ENCODE assay signal across 11 cellular contexts in genomic region chr11:2338760-2339159, GRCh38. TPM values are rescaled to one million over a fixed set of nuclear protein-coding genes. Genes with fewer than 3 reads are reported as not detected.
DNase-seq lines count a peak whose midpoint lies in the region; ATAC-seq, FAIRE-seq and TF ChIP-seq lines count a peak whose summit lies in the region.
"Not testable (repeated sequence)": the region's sequence is repeated elsewhere in the genome, so short reads cannot be mapped to it uniquely, and the experiment has no call there.
"Had no signal": no experiment of that assay in that cellular context is flagged by ENCODE, and none has a peak within 500 bp of the region (broad histone marks: within the 10 kb centered on the region; RNA-seq: fewer than 3 reads in every experiment).

No MANE protein-coding gene starts in this region.

- not testable (repeated sequence) for H3K27me3 ChIP-seq in GM23338 (ENCODE audit: insufficient read depth); Karpas-422 (ENCODE audit: low read length); small intestine (ENCODE audit: control insufficient read depth in 2 of 2, insufficient read depth in 2 of 2, low read length in 2 of 2)
- peaks cover 22 to 42% of the 10 kb centered on the region in 2 experiments for H3K27me3 ChIP-seq in K562 (ENCODE audit: control insufficient read depth in 2 of 2, insufficient read depth in 2 of 2, low read length in 2 of 2)

- H3K4me1 Mint-ChIP-seq in GM23338 (peaks cover 17% of the 10 kb centered on the region), WTC11 (peaks cover 17% of the 10 kb centered on the region), endothelial cell (ENCODE audit: unreplicated experiment) (peaks cover 23% of the 10 kb centered on the region)
- H3K4me1 Mint-ChIP-seq in memory B cell, result not testable (repeated sequence)

- H3K9me2 ChIP-seq in GM23338 (ENCODE audit: insufficient read depth); Karpas-422 (replicated peaks; ENCODE audit: insufficient read depth, low read length): not testable (repeated sequence)

- not testable (repeated sequence) for H3K79me2 ChIP-seq in GM23338 (replicated peaks; ENCODE audit: insufficient read depth); Karpas-422 (ENCODE audit: low read length); K562 (ENCODE audit: control insufficient read depth, insufficient read depth, low read length)

- TF ChIP-seq CTCF in GM23338 (conservative IDR thresholded peaks at IDR 0.05; ENCODE audit: low read depth in 2 of 2) (0 out of 4 replicates have a peak, but pooled peaks of 1 of the 2 experiments have one; percentile 5), K562 (IDR thresholded peaks at IDR 0.05 in 2 of 3, conservative IDR thresholded peaks at IDR 0.05 in 1 of 3; ENCODE audit: insufficient read depth in 2 of 3, low read depth in 1 of 3, low read length in 3 of 3) (peak; percentile 3 to 18 (median 13); a peak in 1 of 6 replicates)
- TF ChIP-seq CTCF in WTC11 (IDR thresholded peaks at IDR 0.05); endothelial cell (IDR thresholded peaks at IDR 0.05; ENCODE audit: unreplicated experiment): not testable (repeated sequence)

- not testable (repeated sequence) for H3K36me3 ChIP-seq in GM23338 (ENCODE audit: insufficient read depth); Karpas-422 (ENCODE audit: insufficient read depth, low read length); K562 (ENCODE audit: control insufficient read depth, insufficient read depth, low read length); small intestine (ENCODE audit: control insufficient read depth in 2 of 2, insufficient read depth in 2 of 2, low read length in 2 of 2)

- not testable (repeated sequence) for H3K9me3 Mint-ChIP-seq in GM23338; endothelial cell (ENCODE audit: unreplicated experiment); memory B cell
- H3K9me3 Mint-ChIP-seq in WTC11, result peaks cover 17% of the 10 kb centered on the region

- not testable (repeated sequence) for H3K36me3 Mint-ChIP-seq in GM23338 (ENCODE audit: low read depth); WTC11; endothelial cell (ENCODE audit: low read depth, unreplicated experiment); memory B cell

- TF ChIP-seq POLR2A in K562 (conservative IDR thresholded peaks at IDR 0.05), result not testable (repeated sequence)

- not testable (repeated sequence) for BruUV-seq in K562 (replicated peaks; lab: Mats Ljungman, UMichigan)

- not testable (repeated sequence) for H3K9me3 ChIP-seq in Karpas-422 (ENCODE audit: low read length); K562 (replicated peaks; ENCODE audit: control insufficient read depth, insufficient read depth, low read depth, low read length); small intestine (ENCODE audit: control insufficient read depth, low read depth)

- DNase-seq in ELR (ENCODE audit: low read depth), result peak; percentile 11
- peak; percentile 37 for DNase-seq in GM23338 (ENCODE audit: low spot score)
- peak; percentile 56 for DNase-seq in Karpas-422
- not testable (repeated sequence) for DNase-seq in WTC11 (ENCODE audit: low spot score); endothelial cell (ENCODE audit: low spot score)
- peak in 1 of 4 experiments; percentile 16 for DNase-seq in K562 (ENCODE audit: extremely low read depth in 1 of 4, low spot score in 3 of 4)
- DNase-seq in memory B cell (ENCODE audit: low spot score in 2 of 2), result peak in 1 of 2 donors; percentile 23
- DNase-seq in small intestine, result peak; percentile 4

- H3K4me2 ChIP-seq in GM23338; Karpas-422 (ENCODE audit: low read depth, low read length, poor library complexity, severe bottlenecking); K562 (ENCODE audit: insufficient read depth, low read length): not testable (repeated sequence)

- not testable (repeated sequence) for TF ChIP-seq RAD21 in K562 (CRISPR knock-in tag; conservative IDR thresholded peaks at IDR 0.05 in 1 of 2, IDR thresholded peaks at IDR 0.05 in 1 of 2)

- H3K4me3 Mint-ChIP-seq in GM23338; WTC11; endothelial cell (ENCODE audit: unreplicated experiment); memory B cell: not testable (repeated sequence)

- H3F3A ChIP-seq in GM23338 (replicated peaks; ENCODE audit: low read depth), result not testable (repeated sequence)

- peak overlapping the region; percentile 22 for H3K27ac Mint-ChIP-seq in GM23338
- 0 out of 2 replicates have a peak overlapping the region, but pooled peaks have one; percentile 1 for H3K27ac Mint-ChIP-seq in WTC11
- H3K27ac Mint-ChIP-seq in endothelial cell (ENCODE audit: unreplicated experiment), result peak overlapping the region; percentile 62
- H3K27ac Mint-ChIP-seq in memory B cell, result not testable (repeated sequence)

- ATAC-seq in GM23338, WTC11: not testable (repeated sequence)
- ATAC-seq in K562 (peak; percentile 56; the same call in 1 of the 3 replicates), memory B cell (ENCODE audit: low read depth) (peak; percentile 55)

- TF ChIP-seq EP300 in K562 (IDR thresholded peaks at IDR 0.05; ENCODE audit: low read length), result not testable (repeated sequence)

- not testable (repeated sequence) for H2AFZ ChIP-seq in GM23338; Karpas-422 (ENCODE audit: low read length); K562 (ENCODE audit: low read depth, low read length)

- not testable (repeated sequence) for H3K9ac ChIP-seq in Karpas-422 (ENCODE audit: low read length); K562 (ENCODE audit: insufficient read depth in 1 of 2, low read depth in 2 of 2, low read length in 2 of 2)

- not testable (repeated sequence) for H3K4me3 ChIP-seq in GM23338; Karpas-422 (ENCODE audit: low read length); K562; small intestine (ENCODE audit: low read depth in 1 of 2, low read length in 2 of 2)

- 13% methylated on average over 8 of the region's 8 CpGs for WGBS in K562 (ENCODE audit: insufficient coverage, low coverage, missing lambda C conversion rate)
- WGBS in small intestine, 3 donors, result 53 to 74% (median 64%) methylated on average over 8 of the region's 8 CpGs

- H4K20me1 ChIP-seq in GM23338 (replicated peaks; ENCODE audit: insufficient read depth); Karpas-422 (ENCODE audit: insufficient read depth, low read depth, low read length); K562 (replicated peaks; ENCODE audit: control insufficient read depth, insufficient read depth, low read length): not testable (repeated sequence)

- not testable (repeated sequence) for H3K9me1 ChIP-seq in K562 (ENCODE audit: control insufficient read depth, insufficient read depth, low read length)

- peaks cover 12% of the 10 kb centered on the region; the same call in 1 of the 2 replicates for H3K4me1 ChIP-seq in GM23338 (ENCODE audit: insufficient read depth)
- not testable (repeated sequence) for H3K4me1 ChIP-seq in Karpas-422 (ENCODE audit: low read length); K562 (replicated peaks in 1 of 2; ENCODE audit: control insufficient read depth in 2 of 2, insufficient read depth in 2 of 2, low read length in 2 of 2); small intestine (ENCODE audit: control insufficient read depth in 2 of 2, insufficient read depth in 1 of 2, low read depth in 1 of 2, low read length in 1 of 2)

- in situ Hi-C loops in K562 (cut with MboI), result not testable (repeated sequence)

- POLR2A ChIA-PET in WTC11 (lab: Charles Lee); K562 (lab: Yijun Ruan, JAX): not testable (repeated sequence)

- H3K27me3 Mint-ChIP-seq in GM23338 (ENCODE audit: insufficient read depth, low read depth, poor library complexity); endothelial cell (ENCODE audit: unreplicated experiment); memory B cell: not testable (repeated sequence)
- peaks cover 45% of the 10 kb centered on the region for H3K27me3 Mint-ChIP-seq in WTC11 (ENCODE audit: low read depth)

- CTCF ChIA-PET in WTC11 (lab: Charles Lee), result not testable (repeated sequence)
- CTCF ChIA-PET in K562 (lab: Yijun Ruan, JAX; ENCODE audit: low intra/inter-chr PET ratio), result interaction anchor here (0.7 kb wide), 1 partner anchor 13 kb away, joined by 3 read pairs; no protein-coding TSS in a partner anchor

- intact Hi-C loops in K562 (cut with micrococcal nuclease), result not testable (repeated sequence)

- 0 out of 2 replicates have a peak overlapping the region, but pooled peaks have one; percentile 42 for H3K27ac ChIP-seq in GM23338 (ENCODE audit: low read depth)
- H3K27ac ChIP-seq in Karpas-422 (ENCODE audit: low read length); K562 (ENCODE audit: extremely low read depth, low read depth, low read length); small intestine (ENCODE audit: low read depth in 1 of 2, low read length in 1 of 2): not testable (repeated sequence)

- peak; percentile 52 for FAIRE-seq in K562 (lab: Jason Lieb, UNC)
- not testable (repeated sequence) for FAIRE-seq in small intestine (lab: Jason Lieb, UNC)

RNA-seq across cellular contexts. Expression of gene TSPAN32, which starts 36.9 kb away (rescaled TPM):
- not detected in 2 replicates for total RNA-seq in GM23338 (2014; rRNA removed; shearing (Covaris generic))
- polyA plus RNA-seq in GM23338 (2016; fragmentation: Nextera tagmentation; extraction: Ambion mirVana), result not detected in 2 replicates
- total RNA-seq in Karpas-422 (2014; rRNA removed; shearing (Covaris generic); ENCODE audit: low replicate concordance), result not detected in 2 replicates
- 0.39 TPM in 1 of 3 replicates, not detected in the others for total RNA-seq in WTC11 (2021)
- total RNA-seq in K562 (2011; cell fraction: chromatin; rRNA removed; ENCODE audit: low replicate concordance), result 8.4 and 16.2 TPM in 2 replicates
- 7.1 and 8.5 TPM in 2 replicates for total RNA-seq in K562 (2011; cell fraction: nucleolus; rRNA removed)
- total RNA-seq in K562 (2011; cell fraction: nucleoplasm; rRNA removed), result 4.3 and 5.9 TPM in 2 replicates
- total RNA-seq in K562 (2014; rRNA removed), result 3.0 and 3.4 TPM in 2 replicates
- 0.86 and 1.4 TPM in 2 replicates for total RNA-seq in K562 (2014; rRNA removed; fragmentation: Illumina TruSeq; extraction: Trizol)
- 2.6 TPM in 2 replicates for total RNA-seq in K562 (2015; rRNA removed; fragmentation: Illumina TruSeq; extraction: Trizol)
- total RNA-seq in K562 (2021), result 4.8 and 5.9 TPM in 2 replicates
- 4.2 and 9.4 TPM in 2 replicates for polyA plus RNA-seq in K562 (2011; rRNA removed)
- 4.4 and 6.2 TPM in 2 replicates for polyA plus RNA-seq in K562 (2011; cell fraction: cytosol; rRNA removed)
- 68.0 and 78.0 TPM in 2 replicates for polyA plus RNA-seq in K562 (2011; cell fraction: nucleus; rRNA removed)
- 8.2 and 19.1 TPM in 2 replicates for polyA plus RNA-seq in K562 (2012)
- polyA plus RNA-seq in K562 (2014; fragmentation: Illumina TruSeq; extraction: Trizol), result 0.79 and 2.8 TPM in 2 replicates
- under 1 TPM; 0.21 to 0.57 TPM for polyA plus RNA-seq in K562 (2014; fragmentation: Nextera tagmentation; extraction: Ambion mirVana)
- 3.3 and 7.3 TPM in 2 replicates for polyA plus RNA-seq in K562 (2014; rRNA removed)
- 0.77 and 0.90 TPM in 2 replicates for polyA minus RNA-seq in K562 (2011; rRNA and poly(A)+ RNA removed)
- 1.4 and 3.4 TPM in 2 replicates for polyA minus RNA-seq in K562 (2011; cell fraction: cytosol; rRNA and poly(A)+ RNA removed)
- polyA minus RNA-seq in K562 (2011; cell fraction: nucleus; rRNA and poly(A)+ RNA removed), result 10.0 and 10.3 TPM in 2 replicates
- total RNA-seq in endothelial cell (ENCODE audit: unreplicated experiment), result 0.23 TPM
- under 1 TPM in 1 of 3 donors, not detected in 2; 0.36 TPM for polyA plus RNA-seq in small intestine
- total RNA-seq: Calu3, Daoy, GM23248 had no signal
- polyA plus RNA-seq: GM23248 had no signal

RNA-seq across cellular contexts. Expression of gene C11orf21, which starts 37.0 kb away (rescaled TPM):
- not detected in 2 replicates for total RNA-seq in GM23338 (2014; rRNA removed; shearing (Covaris generic))
- not detected in 2 replicates for polyA plus RNA-seq in GM23338 (2016; fragmentation: Nextera tagmentation; extraction: Ambion mirVana)
- total RNA-seq in Karpas-422 (2014; rRNA removed; shearing (Covaris generic); ENCODE audit: low replicate concordance), result not detected in 2 replicates
- 0.11 to 0.24 TPM in 2 of 3 replicates, not detected in the other for total RNA-seq in WTC11 (2021)
- total RNA-seq in K562 (2011; cell fraction: chromatin; rRNA removed; ENCODE audit: low replicate concordance), result 1.6 and 4.7 TPM in 2 replicates
- total RNA-seq in K562 (2011; cell fraction: nucleolus; rRNA removed), result 2.4 and 3.5 TPM in 2 replicates
- 1.5 and 3.1 TPM in 2 replicates for total RNA-seq in K562 (2011; cell fraction: nucleoplasm; rRNA removed)
- total RNA-seq in K562 (2014; rRNA removed), result 1.3 and 2.0 TPM in 2 replicates
- 0.64 and 0.65 TPM in 2 replicates for total RNA-seq in K562 (2014; rRNA removed; fragmentation: Illumina TruSeq; extraction: Trizol)
- 2.3 and 2.5 TPM in 2 replicates for total RNA-seq in K562 (2015; rRNA removed; fragmentation: Illumina TruSeq; extraction: Trizol)
- total RNA-seq in K562 (2021), result 2.1 and 2.6 TPM in 2 replicates
- 1.2 and 2.1 TPM in 2 replicates for polyA plus RNA-seq in K562 (2011; rRNA removed)
- polyA plus RNA-seq in K562 (2011; cell fraction: cytosol; rRNA removed), result 0.91 and 2.0 TPM in 2 replicates
- polyA plus RNA-seq in K562 (2011; cell fraction: nucleus; rRNA removed), result 5.5 and 14.3 TPM in 2 replicates
- polyA plus RNA-seq in K562 (2012), result 4.3 and 4.5 TPM in 2 replicates
- polyA plus RNA-seq in K562 (2014; fragmentation: Illumina TruSeq; extraction: Trizol), result 1.0 and 1.3 TPM in 2 replicates
- polyA plus RNA-seq in K562 (2014; fragmentation: Nextera tagmentation; extraction: Ambion mirVana), result under 1 TPM; 0.10 to 0.15 TPM
- polyA plus RNA-seq in K562 (2014; rRNA removed), result 2.0 and 2.1 TPM in 2 replicates
- polyA minus RNA-seq in K562 (2011; rRNA and poly(A)+ RNA removed), result 0.99 and 1.0 TPM in 2 replicates
- 1.4 TPM in 1 of 2 replicates, not detected in the other for polyA minus RNA-seq in K562 (2011; cell fraction: cytosol; rRNA and poly(A)+ RNA removed)
- polyA minus RNA-seq in K562 (2011; cell fraction: nucleus; rRNA and poly(A)+ RNA removed), result 2.4 and 3.4 TPM in 2 replicates
- total RNA-seq in endothelial cell (ENCODE audit: unreplicated experiment), result 0.13 TPM
- polyA plus RNA-seq in small intestine, result under 1 TPM in 2 of 3 donors, not detected in 1; 0.22 to 0.58 TPM
- total RNA-seq: Calu3, GM23248 had no signal
- polyA plus RNA-seq: GM23248 had no signal

RNA-seq across cellular contexts. Expression of gene CD81, which starts 38.4 kb away (rescaled TPM):
- total RNA-seq in GM23338 (2014; rRNA removed; shearing (Covaris generic)), result 290 and 346 TPM in 2 replicates
- polyA plus RNA-seq in GM23338 (2016; fragmentation: Nextera tagmentation; extraction: Ambion mirVana) (88.6 and 95.5 TPM in 2 replicates), K562 (2011; rRNA removed) (76.9 and 103 TPM in 2 replicates), K562 (2014; fragmentation: Illumina TruSeq; extraction: Trizol) (163 and 169 TPM in 2 replicates), K562 (2014; fragmentation: Nextera tagmentation; extraction: Ambion mirVana) (1 to 10 TPM; 2.4 to 7.0 TPM), K562 (2014; rRNA removed) (105 and 114 TPM in 2 replicates), small intestine (100 to 1,000 TPM in 1 of 3 donors, 10 to 100 TPM in 2; 11.0 to 231 (median 37.3) TPM)
- 356 and 467 TPM in 2 replicates for total RNA-seq in Karpas-422 (2014; rRNA removed; shearing (Covaris generic); ENCODE audit: low replicate concordance)
- total RNA-seq in WTC11 (2021) (237 to 244 TPM (median 241 TPM) in 3 replicates), K562 (2014; rRNA removed) (43.3 and 67.2 TPM in 2 replicates), K562 (2014; rRNA removed; fragmentation: Illumina TruSeq; extraction: Trizol) (37.4 and 60.2 TPM in 2 replicates), K562 (2015; rRNA removed; fragmentation: Illumina TruSeq; extraction: Trizol) (61.7 and 64.8 TPM in 2 replicates), K562 (2021) (181 and 189 TPM in 2 replicates), endothelial cell (ENCODE audit: unreplicated experiment) (424 TPM)
- 93.5 and 278 TPM in 2 replicates for total RNA-seq in K562 (2011; cell fraction: chromatin; rRNA removed; ENCODE audit: low replicate concordance)
- total RNA-seq in K562 (2011; cell fraction: nucleolus; rRNA removed), result 344 and 368 TPM in 2 replicates
- total RNA-seq in K562 (2011; cell fraction: nucleoplasm; rRNA removed), result 240 and 244 TPM in 2 replicates
- 177 and 219 TPM in 2 replicates for polyA plus RNA-seq in K562 (2011; cell fraction: cytosol; rRNA removed)
- polyA plus RNA-seq in K562 (2011; cell fraction: nucleus; rRNA removed), result 80.1 and 118 TPM in 2 replicates
- 157 and 238 TPM in 2 replicates for polyA plus RNA-seq in K562 (2012)
- 67.7 and 102 TPM in 2 replicates for polyA minus RNA-seq in K562 (2011; rRNA and poly(A)+ RNA removed)
- polyA minus RNA-seq in K562 (2011; cell fraction: cytosol; rRNA and poly(A)+ RNA removed), result 110 and 130 TPM in 2 replicates
- 23.2 and 30.1 TPM in 2 replicates for polyA minus RNA-seq in K562 (2011; cell fraction: nucleus; rRNA and poly(A)+ RNA removed)
